ENCODE assay signal across 20 cellular contexts in genomic region chr19:29909545-29909944, GRCh38. TPM values are rescaled to one million over a fixed set of nuclear protein-coding genes. Genes with fewer than 3 reads are reported as not detected.
DNase-seq lines count a peak whose midpoint lies in the region; ATAC-seq, FAIRE-seq and TF ChIP-seq lines count a peak whose summit lies in the region.
"Had no signal": no experiment of that assay in that cellular context is flagged by ENCODE, and none has a peak within 500 bp of the region (broad histone marks: within the 10 kb centered on the region; RNA-seq: fewer than 3 reads in every experiment).

No MANE protein-coding gene starts in this region.

- TF ChIP-seq CTCF in Loucy (conservative IDR thresholded peaks at IDR 0.05; ENCODE audit: low read length) (no peak), H1 (IDR thresholded peaks at IDR 0.05; ENCODE audit: control extremely low read depth in 1 of 3, insufficient read depth in 1 of 3, low read depth in 1 of 3, low read length in 3 of 3) (no peak), keratinocyte (optimal IDR thresholded peaks at IDR 0.05 in 1 of 3, IDR thresholded peaks at IDR 0.05 in 1 of 3, conservative IDR thresholded peaks at IDR 0.05 in 1 of 3; ENCODE audit: extremely low read depth in 1 of 3, insufficient read depth in 2 of 3, low read length in 3 of 3) (no peak)

- dilution Hi-C loops in keratinocyte (cut with MboI; ENCODE audit: extremely low pct_ligation_motif_present, low sequenced_read_pairs): no loop called here

- no peak for TF ChIP-seq RAD21 in H1 (IDR thresholded peaks at IDR 0.05 in 1 of 2, conservative IDR thresholded peaks at IDR 0.05 in 1 of 2; ENCODE audit: low read depth in 2 of 2, low read length in 2 of 2)

- POLR2A ChIA-PET in H1 (lab: Charles Lee; ENCODE audit: partially characterized antibody): no interaction called here

- no peak overlapping the region for H2BK12ac ChIP-seq in H1 (ENCODE audit: low read depth, low read length)

- no peak overlapping the region for H2BK120ac ChIP-seq in H1 (replicated peaks; ENCODE audit: low read depth, low read length)

- no peak overlapping the region for H4K5ac ChIP-seq in H1 (ENCODE audit: insufficient read length, low read depth, low read length)

- no peaks in the 10 kb centered on the region; the same call in 1 of the 2 replicates for H3K23me2 ChIP-seq in H1 (ENCODE audit: low read depth, low read length)

- no peak for TF ChIP-seq POLR2A in H1 (IDR thresholded peaks at IDR 0.05; ENCODE audit: control extremely low read depth in 1 of 2, low read depth in 2 of 2, low read length in 2 of 2)

- H3K18ac ChIP-seq in H1 (ENCODE audit: extremely low read depth, low read length): no peak overlapping the region

- FAIRE-seq in H1 (lab: Jason Lieb, UNC) (no peak), keratinocyte (lab: Jason Lieb, UNC) (no peak)
- FAIRE-seq: A549, GM19239 had no signal

- H3F3A ChIP-seq in Loucy (ENCODE audit: low read depth): no peaks in the 10 kb centered on the region

- CTCF ChIA-PET in H1 (lab: Charles Lee; ENCODE audit: partially characterized antibody): no interaction called here

- H3K9me2 ChIP-seq in Loucy (replicated peaks; ENCODE audit: low read depth, low read length): no peaks in the 10 kb centered on the region

- H3K9ac ChIP-seq in Loucy (ENCODE audit: low read depth, low read length, poor library complexity, severe bottlenecking) (no peak overlapping the region), H1 (replicated peaks in 1 of 4; ENCODE audit: extremely low read depth in 1 of 4, low read depth in 3 of 4, low read length in 3 of 4) (no peak overlapping the region), keratinocyte (ENCODE audit: control insufficient read depth, extremely low read depth, insufficient read depth, low read length) (no peak overlapping the region)

- H3K27ac Mint-ChIP-seq in activated naive CD4-positive, alpha-beta T cell treated with anti-CD3 and anti-CD28 coated beads, Interleukin-2, amount 50 U/mL, for 72 hours: no peak overlapping the region

- H3K36me3 ChIP-seq in Loucy (ENCODE audit: insufficient read depth, low read length) (no peaks in the 10 kb centered on the region), H1 (ENCODE audit: control insufficient read depth in 2 of 4, insufficient read depth in 4 of 4, low read length in 3 of 4) (no peaks in the 10 kb centered on the region), keratinocyte (ENCODE audit: control insufficient read depth in 2 of 2, extremely low read depth in 1 of 2, insufficient read depth in 2 of 2, low read length in 2 of 2) (no peaks in the 10 kb centered on the region)

- no peak overlapping the region for H3K4ac ChIP-seq in H1 (replicated peaks; ENCODE audit: insufficient read length, low read depth, low read length)

- H4K20me1 ChIP-seq in Loucy (ENCODE audit: insufficient read depth, low read length, poor library complexity, severe bottlenecking) (no peaks in the 10 kb centered on the region), H1 (replicated peaks in 1 of 2; ENCODE audit: control insufficient read depth in 1 of 2, insufficient read depth in 2 of 2, low read length in 2 of 2) (no peaks in the 10 kb centered on the region), keratinocyte (ENCODE audit: control insufficient read depth, extremely low read depth, insufficient read depth, low read length) (no peaks in the 10 kb centered on the region)

- 88% methylated on average over 6 of the region's 9 CpGs; no CpG with 5 or more reads in 1 of the 2 experiments for WGBS in H1 (ENCODE audit: extremely low coverage in 1 of 2, insufficient coverage in 1 of 2, insufficient read length in 1 of 2, insufficient replicate concordance in 2 of 2, low coverage in 1 of 2, low lambda C conversion rate in 2 of 2, missing lambda C conversion rate in 1 of 2), 2 experiments

- H3K9me3 Mint-ChIP-seq in activated naive CD4-positive, alpha-beta T cell treated with anti-CD3 and anti-CD28 coated beads, Interleukin-2, amount 50 U/mL, for 72 hours: no peaks in the 10 kb centered on the region

- H3K4me2 ChIP-seq in Loucy (ENCODE audit: low read depth, low read length, poor library complexity, severe bottlenecking) (no peak overlapping the region), H1 (ENCODE audit: insufficient read depth in 1 of 2, low read depth in 2 of 2, low read length in 2 of 2) (no peak overlapping the region), keratinocyte (ENCODE audit: control insufficient read depth, extremely low read depth, insufficient read depth, low read depth, low read length) (peak overlapping the region; percentile 22)
- H3K4me2 ChIP-seq: A549 had no signal

- no peak for ATAC-seq in HG03460 (IDR thresholded peaks at IDR 0.05; ENCODE audit: unreplicated experiment)
- no peak for ATAC-seq in activated naive CD4-positive, alpha-beta T cell treated with anti-CD3 and anti-CD28 coated beads, Interleukin-2, amount 50 U/mL, for 72 hours
- ATAC-seq: HCT116 had no signal

- H3K4me1 ChIP-seq in Loucy (ENCODE audit: insufficient read depth, low read length, poor library complexity, severe bottlenecking): peaks cover 11% of the 10 kb centered on the region
- peaks cover 0 to 6% (median 2%) of the 10 kb centered on the region in 4 experiments; a peak in 2 of 7 replicates for H3K4me1 ChIP-seq in H1 (replicated peaks in 1 of 4; ENCODE audit: control insufficient read depth in 3 of 4, insufficient read depth in 4 of 4, low read length in 3 of 4)
- H3K4me1 ChIP-seq in keratinocyte (ENCODE audit: control insufficient read depth, extremely low read depth, insufficient read depth, low read length): no peaks in the 10 kb centered on the region
- H3K4me1 ChIP-seq: A549, Caco-2 had no signal

- no peaks in the 10 kb centered on the region for H3K36me3 Mint-ChIP-seq in activated naive CD4-positive, alpha-beta T cell treated with anti-CD3 and anti-CD28 coated beads, Interleukin-2, amount 50 U/mL, for 72 hours

- H3K27ac ChIP-seq in H1 (ENCODE audit: low read depth, low read length) (no peak overlapping the region), keratinocyte (ENCODE audit: control insufficient read depth, insufficient read depth, low read length) (no peak overlapping the region)
- H3K27ac ChIP-seq: A549, RWPE1 had no signal

- H3K9me3 ChIP-seq in Loucy (ENCODE audit: insufficient read depth, low read depth, low read length): no peaks in the 10 kb centered on the region
- no peaks in the 10 kb centered on the region for H3K9me3 ChIP-seq in H1 (ENCODE audit: insufficient read depth in 2 of 2, low read depth in 1 of 2, low read length in 1 of 2)
- no peaks in the 10 kb centered on the region for H3K9me3 ChIP-seq in keratinocyte (ENCODE audit: control insufficient read depth, low read depth, low read length)

- no peak overlapping the region for H4K8ac ChIP-seq in H1 (ENCODE audit: extremely low read depth, insufficient read depth, low read length)

- peak overlapping the region; percentile 51 for H2AFZ ChIP-seq in Loucy (ENCODE audit: low read length)
- 0 out of 2 replicates have a peak overlapping the region, but pooled peaks have one; percentile 55 for H2AFZ ChIP-seq in H1 (ENCODE audit: low read length)
- H2AFZ ChIP-seq in keratinocyte (ENCODE audit: control insufficient read depth, low read length): peak overlapping the region; percentile 49

- H3K9me1 ChIP-seq in keratinocyte (ENCODE audit: control insufficient read depth, extremely low read depth, insufficient read depth, low read length): no peaks in the 10 kb centered on the region

- H2BK20ac ChIP-seq in H1 (ENCODE audit: low read length): no peak overlapping the region

- H2BK5ac ChIP-seq in H1 (ENCODE audit: low read depth, low read length): no peak overlapping the region

- no peak overlapping the region for H3K23ac ChIP-seq in H1 (ENCODE audit: insufficient read length)

- H3K79me1 ChIP-seq in H1 (ENCODE audit: low read depth, low read length): no peaks in the 10 kb centered on the region

- H4K91ac ChIP-seq in H1 (replicated peaks; ENCODE audit: insufficient read length, low read length): no peak overlapping the region

- no peak overlapping the region for H3K4me3 ChIP-seq in Loucy (ENCODE audit: low read length, poor library complexity, severe bottlenecking)
- no peak overlapping the region for H3K4me3 ChIP-seq in H1 (ENCODE audit: extremely low read depth in 1 of 4, insufficient read depth in 2 of 4, low read depth in 3 of 4, low read length in 4 of 4)
- H3K4me3 ChIP-seq in keratinocyte (ENCODE audit: control insufficient read depth in 2 of 3, extremely low read depth in 1 of 3, insufficient read depth in 2 of 3, low read depth in 1 of 3, low read length in 3 of 3): peak overlapping the region in 1 of 3 experiments; percentile 14
- H3K4me3 ChIP-seq: A549 had no signal

- H3K27me3 ChIP-seq in Loucy (ENCODE audit: insufficient read depth, low read length, poor library complexity, severe bottlenecking) (no peaks in the 10 kb centered on the region), H1 (replicated peaks in 1 of 4; ENCODE audit: control insufficient read depth in 3 of 4, extremely low read depth in 1 of 4, insufficient read depth in 3 of 4, low read length in 3 of 4) (no peaks in the 10 kb centered on the region), keratinocyte (ENCODE audit: control insufficient read depth, extremely low read depth, insufficient read depth, low read length) (no peaks in the 10 kb centered on the region)

- no peak overlapping the region for H2BK15ac ChIP-seq in H1 (ENCODE audit: low read length)

- H3K14ac ChIP-seq in H1 (ENCODE audit: insufficient read length): no peak overlapping the region

- no peak for TF ChIP-seq EP300 in H1 (IDR thresholded peaks at IDR 0.05; ENCODE audit: borderline replicate concordance in 1 of 2, low read depth in 2 of 2, low read length in 2 of 2)

- H2AK5ac ChIP-seq in H1 (ENCODE audit: low read depth, low read length): no peak overlapping the region

- DNase-seq in AG20443 (ENCODE audit: low spot score) (peak; percentile 33), H1 (ENCODE audit: low read depth in 1 of 2, low spot score in 2 of 2) (no peak), keratinocyte (ENCODE audit: low read depth, low spot score) (no peak), NCI-H1930 (lab: John Stamatoyannopoulos, UW) (no peak), T-helper 1 cell (no peak)
- DNase-seq in activated naive CD4-positive, alpha-beta T cell treated with anti-CD3 and anti-CD28 coated beads, Interleukin-2, amount 50 U/mL, for 72 hours (ENCODE audit: low spot score in 2 of 2): no peak
- DNase-seq: Caco-2, DMS153, EL, NCI-H1417, NCI-H187 treated with DMSO at 0.1 percent for 48 hours, NCI-H2171 treated with DMSO at 0.1 percent for 48 hours, NCI-H446 treated with DMSO at 0.1 percent for 48 hours, OCI-M1 had no signal

- no peaks in the 10 kb centered on the region for H3K79me2 ChIP-seq in Loucy (ENCODE audit: insufficient read depth, low read length)
- H3K79me2 ChIP-seq in H1 (ENCODE audit: control insufficient read depth in 1 of 2, insufficient read depth in 2 of 2, low read length in 2 of 2): no peaks in the 10 kb centered on the region
- H3K79me2 ChIP-seq in keratinocyte (ENCODE audit: control insufficient read depth, insufficient read depth, low read length): no peaks in the 10 kb centered on the region

- H3K56ac ChIP-seq in H1 (replicated peaks; ENCODE audit: insufficient read length, low read depth, low read length): no peak overlapping the region

RNA-seq across cellular contexts. Expression of gene URI1, which starts 32.5 kb away (rescaled TPM):
- total RNA-seq in H1 (2021; fragmentation: NEBNext Ultra II Directional; extraction: Animal tissue kit (Norgen Biotek cat#: 25700)): 59.3 and 64.3 TPM in 2 replicates
- polyA plus RNA-seq in H1 (2011; rRNA removed) (15.4 and 27.7 TPM in 2 replicates), keratinocyte (62.5 to 98.6 TPM (median 66.9 TPM) in 3 replicates)
- 43.2 TPM for polyA plus RNA-seq in H1 (2011; cell fraction: cytosol; rRNA removed)
- 13.8 TPM for polyA plus RNA-seq in H1 (2011; cell fraction: nucleus; rRNA removed)
- polyA plus RNA-seq in H1 (2012, experiment 1 of 2): 35.6 to 48.9 TPM (median 37.9 TPM) in 4 replicates
- polyA plus RNA-seq in H1 (2012, experiment 2 of 2): 11.4 TPM
- 46.8 TPM for polyA plus RNA-seq in H1 (2013, experiment 1 of 2)
- polyA plus RNA-seq in H1 (2013, experiment 2 of 2): 45.1 TPM
- polyA minus RNA-seq in H1 (2011; rRNA and poly(A)+ RNA removed): 46.6 and 74.6 TPM in 2 replicates
- 24.0 TPM for polyA minus RNA-seq in H1 (2011; cell fraction: cytosol; rRNA and poly(A)+ RNA removed)
- 83.1 TPM for polyA minus RNA-seq in H1 (2011; cell fraction: nucleus; rRNA and poly(A)+ RNA removed)
- polyA plus RNA-seq in keratinocyte (2011; ENCODE audit: low read depth): 114 TPM
- polyA plus RNA-seq in keratinocyte (2011; cell fraction: cytosol; rRNA removed): 74.7 and 115 TPM in 2 replicates
- polyA plus RNA-seq in keratinocyte (2011; cell fraction: nucleus; rRNA removed): 48.9 and 70.2 TPM in 2 replicates
- 47.6 and 57.8 TPM in 2 replicates for polyA plus RNA-seq in keratinocyte (2012; ENCODE audit: low replicate concordance)
- polyA minus RNA-seq in keratinocyte: 28.0 to 141 TPM (median 64.1 TPM) in 3 replicates
- 64.7 TPM for polyA minus RNA-seq in keratinocyte (2011; cell fraction: cytosol; rRNA and poly(A)+ RNA removed)
- 27.9 and 56.8 TPM in 2 replicates for polyA minus RNA-seq in keratinocyte (2011; cell fraction: nucleus; rRNA and poly(A)+ RNA removed)
- 10 to 100 TPM; 53.9 to 61.5 TPM for total RNA-seq in activated naive CD4-positive, alpha-beta T cell treated with anti-CD3 and anti-CD28 coated beads, Interleukin-2, amount 50 U/mL, for 72 hours
